ENCODE assay signal across 1 cellular context in the genomic region with DNA sequence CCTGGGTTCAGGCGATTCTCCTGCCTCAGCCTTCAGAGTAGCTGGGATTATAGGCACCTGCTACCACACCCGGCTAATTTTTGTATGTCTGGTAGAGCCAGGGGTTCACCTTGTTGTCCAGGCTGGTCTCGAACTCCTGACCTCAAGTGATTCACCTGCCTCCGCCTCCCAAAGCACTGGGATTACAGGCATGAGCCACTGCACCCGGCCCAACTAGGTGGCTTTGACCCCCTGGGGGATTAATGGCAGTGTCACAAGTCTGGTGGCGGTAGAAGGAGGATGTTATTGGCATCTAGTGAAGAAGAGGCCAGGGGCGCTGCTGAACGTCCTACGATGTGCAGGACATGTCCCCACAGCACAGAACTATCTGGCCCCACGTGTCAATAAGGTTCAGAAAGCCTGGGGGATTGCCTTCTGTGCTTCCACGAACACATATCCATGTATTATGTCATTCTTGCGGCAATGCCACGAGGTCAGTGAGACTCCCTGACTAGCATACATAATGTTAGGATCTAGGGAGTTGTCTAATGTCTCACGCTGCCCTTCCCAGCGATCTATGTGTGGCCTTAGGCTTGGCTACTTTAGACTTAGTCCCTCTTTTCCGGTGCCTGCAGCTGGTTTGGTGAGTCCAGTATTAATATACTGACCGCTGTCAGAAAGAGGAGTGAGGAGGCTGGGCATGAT.
TF ChIP-seq lines count a peak whose summit lies in the region.

No MANE protein-coding gene starts in this region.

TF ChIP-seq in HepG2, 621 proteins besides CTCF, POLR2A, EP300 and RAD21 (continued from another document and continues in another):
- TF ChIP-seq, protein P1, sequence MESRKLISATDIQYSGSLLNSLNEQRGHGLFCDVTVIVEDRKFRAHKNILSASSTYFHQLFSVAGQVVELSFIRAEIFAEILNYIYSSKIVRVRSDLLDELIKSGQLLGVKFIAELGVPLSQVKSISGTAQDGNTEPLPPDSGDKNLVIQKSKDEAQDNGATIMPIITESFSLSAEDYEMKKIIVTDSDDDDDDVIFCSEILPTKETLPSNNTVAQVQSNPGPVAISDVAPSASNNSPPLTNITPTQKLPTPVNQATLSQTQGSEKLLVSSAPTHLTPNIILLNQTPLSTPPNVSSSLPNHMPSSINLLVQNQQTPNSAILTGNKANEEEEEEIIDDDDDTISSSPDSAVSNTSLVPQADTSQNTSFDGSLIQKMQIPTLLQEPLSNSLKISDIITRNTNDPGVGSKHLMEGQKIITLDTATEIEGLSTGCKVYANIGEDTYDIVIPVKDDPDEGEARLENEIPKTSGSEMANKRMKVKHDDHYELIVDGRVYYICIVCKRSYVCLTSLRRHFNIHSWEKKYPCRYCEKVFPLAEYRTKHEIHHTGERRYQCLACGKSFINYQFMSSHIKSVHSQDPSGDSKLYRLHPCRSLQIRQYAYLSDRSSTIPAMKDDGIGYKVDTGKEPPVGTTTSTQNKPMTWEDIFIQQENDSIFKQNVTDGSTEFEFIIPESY (CRISPR knock-in tag; IDR thresholded peaks at IDR 0.05): peak; percentile 61; the same call in 1 of the 2 replicates
- TF ChIP-seq, protein P2, sequence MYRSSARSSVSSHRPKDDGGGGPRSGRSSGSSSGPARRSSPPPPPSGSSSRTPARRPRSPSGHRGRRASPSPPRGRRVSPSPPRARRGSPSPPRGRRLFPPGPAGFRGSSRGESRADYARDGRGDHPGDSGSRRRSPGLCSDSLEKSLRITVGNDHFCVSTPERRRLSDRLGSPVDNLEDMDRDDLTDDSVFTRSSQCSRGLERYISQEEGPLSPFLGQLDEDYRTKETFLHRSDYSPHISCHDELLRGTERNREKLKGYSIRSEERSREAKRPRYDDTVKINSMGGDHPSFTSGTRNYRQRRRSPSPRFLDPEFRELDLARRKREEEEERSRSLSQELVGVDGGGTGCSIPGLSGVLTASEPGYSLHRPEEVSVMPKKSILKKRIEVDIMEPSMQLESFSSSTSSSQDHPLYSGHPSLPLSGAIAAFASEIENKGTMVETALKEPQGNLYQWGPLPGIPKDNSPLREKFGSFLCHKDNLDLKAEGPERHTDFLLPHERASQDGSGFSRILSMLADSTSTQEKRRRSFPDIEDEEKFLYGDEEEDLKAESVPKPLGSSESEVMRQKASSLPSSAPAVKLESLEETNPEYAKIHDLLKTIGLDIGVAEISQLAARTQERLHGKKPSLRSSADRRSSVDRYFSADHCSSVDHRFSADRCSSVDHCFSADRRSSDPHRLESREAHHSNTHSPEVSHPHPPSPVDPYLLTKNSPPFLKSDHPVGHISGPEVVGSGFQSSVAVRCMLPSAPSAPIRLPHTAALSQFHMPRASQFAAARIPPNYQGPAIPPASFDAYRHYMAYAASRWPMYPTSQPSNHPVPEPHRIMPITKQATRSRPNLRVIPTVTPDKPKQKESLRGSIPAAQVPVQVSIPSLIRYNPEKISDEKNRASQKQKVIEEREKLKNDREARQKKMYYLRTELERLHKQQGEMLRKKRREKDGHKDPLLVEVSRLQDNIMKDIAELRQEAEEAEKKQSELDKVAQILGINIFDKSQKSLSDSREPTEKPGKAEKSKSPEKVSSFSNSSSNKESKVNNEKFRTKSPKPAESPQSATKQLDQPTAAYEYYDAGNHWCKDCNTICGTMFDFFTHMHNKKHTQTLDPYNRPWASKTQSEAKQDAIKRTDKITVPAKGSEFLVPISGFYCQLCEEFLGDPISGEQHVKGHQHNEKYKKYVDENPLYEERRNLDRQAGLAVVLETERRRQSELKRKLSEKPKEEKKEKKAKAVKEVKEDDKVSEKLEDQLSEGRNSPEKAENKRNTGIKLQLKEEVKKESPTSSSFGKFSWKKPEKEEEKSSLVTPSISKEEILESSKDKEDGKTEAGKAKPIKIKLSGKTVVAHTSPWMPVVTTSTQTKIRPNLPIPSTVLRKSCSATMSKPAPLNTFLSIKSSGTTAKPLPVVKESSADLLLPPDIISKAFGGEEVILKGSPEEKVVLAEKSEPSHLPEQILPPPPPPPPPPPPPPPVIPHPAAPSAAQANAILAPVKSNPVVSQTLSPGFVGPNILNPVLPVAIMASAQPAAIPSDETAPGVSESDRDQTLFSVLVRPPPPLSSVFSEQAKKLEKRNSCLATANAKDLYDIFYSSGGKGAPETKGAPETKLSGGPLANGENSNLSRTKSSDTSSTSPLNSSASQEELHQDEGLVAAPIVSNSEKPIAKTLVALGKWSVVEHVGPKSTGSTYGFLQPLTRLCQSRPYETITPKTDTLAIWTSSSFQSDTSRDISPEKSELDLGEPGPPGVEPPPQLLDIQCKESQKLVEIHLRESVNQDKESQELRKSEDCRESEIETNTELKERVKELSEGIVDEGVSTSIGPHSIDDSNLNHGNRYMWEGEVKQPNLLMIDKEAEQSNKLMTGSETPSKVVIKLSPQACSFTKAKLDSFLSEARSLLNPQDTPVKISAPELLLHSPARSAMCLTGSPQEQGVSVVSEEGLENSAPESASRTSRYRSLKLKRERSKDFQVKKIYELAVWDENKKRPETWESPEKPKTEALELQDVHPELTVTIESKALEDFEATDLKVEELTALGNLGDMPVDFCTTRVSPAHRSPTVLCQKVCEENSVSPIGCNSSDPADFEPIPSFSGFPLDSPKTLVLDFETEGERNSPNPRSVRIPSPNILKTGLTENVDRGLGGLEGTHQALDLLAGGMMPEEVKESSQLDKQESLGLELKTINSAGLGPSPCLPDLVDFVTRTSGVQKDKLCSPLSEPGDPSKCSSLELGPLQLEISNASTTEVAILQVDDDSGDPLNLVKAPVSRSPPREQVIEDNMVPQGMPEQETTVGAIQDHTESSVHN (CRISPR knock-in tag; IDR thresholded peaks at IDR 0.05): peak; percentile 65; the same call in 1 of the 2 replicates
- 0 out of 2 replicates have a peak, but pooled peaks have one; percentile 25 for TF ChIP-seq ZNF431 (CRISPR knock-in tag; IDR thresholded peaks at IDR 0.05; ENCODE audit: borderline replicate concordance, low read depth)
- peak; percentile 6 for TF ChIP-seq POLR2AphosphoS5 (IDR thresholded peaks at IDR 0.05; ENCODE audit: low read depth, low read length)
- TF ChIP-seq, protein P3, sequence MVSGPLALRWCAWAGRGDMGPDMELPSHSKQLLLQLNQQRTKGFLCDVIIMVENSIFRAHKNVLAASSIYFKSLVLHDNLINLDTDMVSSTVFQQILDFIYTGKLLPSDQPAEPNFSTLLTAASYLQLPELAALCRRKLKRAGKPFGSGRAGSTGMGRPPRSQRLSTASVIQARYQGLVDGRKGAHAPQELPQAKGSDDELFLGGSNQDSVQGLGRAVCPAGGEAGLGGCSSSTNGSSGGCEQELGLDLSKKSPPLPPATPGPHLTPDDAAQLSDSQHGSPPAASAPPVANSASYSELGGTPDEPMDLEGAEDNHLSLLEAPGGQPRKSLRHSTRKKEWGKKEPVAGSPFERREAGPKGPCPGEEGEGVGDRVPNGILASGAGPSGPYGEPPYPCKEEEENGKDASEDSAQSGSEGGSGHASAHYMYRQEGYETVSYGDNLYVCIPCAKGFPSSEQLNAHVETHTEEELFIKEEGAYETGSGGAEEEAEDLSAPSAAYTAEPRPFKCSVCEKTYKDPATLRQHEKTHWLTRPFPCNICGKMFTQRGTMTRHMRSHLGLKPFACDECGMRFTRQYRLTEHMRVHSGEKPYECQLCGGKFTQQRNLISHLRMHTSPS (CRISPR knock-in tag; IDR thresholded peaks at IDR 0.05; ENCODE audit: low read depth): no peak
- peak; percentile 51 for TF ChIP-seq POLR2G (IDR thresholded peaks at IDR 0.05; ENCODE audit: low read depth, low read length)
- no peak for TF ChIP-seq CBX2 (IDR thresholded peaks at IDR 0.05; ENCODE audit: low read depth, low read length)
- 0 out of 2 replicates have a peak, but pooled peaks have one; percentile 41 for TF ChIP-seq CBX2 (CRISPR knock-in tag; IDR thresholded peaks at IDR 0.05; ENCODE audit: low read depth)
- no peak for TF ChIP-seq PITX1 (CRISPR knock-in tag; IDR thresholded peaks at IDR 0.05)
- TF ChIP-seq ZNF709 (CRISPR knock-in tag; IDR thresholded peaks at IDR 0.05): 0 out of 2 replicates have a peak, but pooled peaks have one; percentile 32
- TF ChIP-seq, protein P4, sequence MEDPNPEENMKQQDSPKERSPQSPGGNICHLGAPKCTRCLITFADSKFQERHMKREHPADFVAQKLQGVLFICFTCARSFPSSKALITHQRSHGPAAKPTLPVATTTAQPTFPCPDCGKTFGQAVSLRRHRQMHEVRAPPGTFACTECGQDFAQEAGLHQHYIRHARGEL (CRISPR knock-in tag; IDR thresholded peaks at IDR 0.05): 0 out of 2 replicates have a peak, but pooled peaks have one; percentile 65
- TF ChIP-seq ZNF616 (CRISPR knock-in tag; IDR thresholded peaks at IDR 0.05; ENCODE audit: low read depth): peak; percentile 84; the same call in 1 of the 2 replicates
- no peak for TF ChIP-seq DNMT3B (CRISPR knock-in tag; conservative IDR thresholded peaks at IDR 0.05)
- peak; percentile 78; the same call in 1 of the 2 replicates for TF ChIP-seq ZFP36L1 (CRISPR knock-in tag; IDR thresholded peaks at IDR 0.05)
- TF ChIP-seq GZF1 (CRISPR knock-in tag; IDR thresholded peaks at IDR 0.05): peak; percentile 78; the same call in 1 of the 2 replicates
- 0 out of 2 replicates have a peak, but pooled peaks have one; percentile 26 for TF ChIP-seq NR1H2 (CRISPR knock-in tag; IDR thresholded peaks at IDR 0.05; ENCODE audit: borderline replicate concordance, low read depth)
- TF ChIP-seq, protein P5, sequence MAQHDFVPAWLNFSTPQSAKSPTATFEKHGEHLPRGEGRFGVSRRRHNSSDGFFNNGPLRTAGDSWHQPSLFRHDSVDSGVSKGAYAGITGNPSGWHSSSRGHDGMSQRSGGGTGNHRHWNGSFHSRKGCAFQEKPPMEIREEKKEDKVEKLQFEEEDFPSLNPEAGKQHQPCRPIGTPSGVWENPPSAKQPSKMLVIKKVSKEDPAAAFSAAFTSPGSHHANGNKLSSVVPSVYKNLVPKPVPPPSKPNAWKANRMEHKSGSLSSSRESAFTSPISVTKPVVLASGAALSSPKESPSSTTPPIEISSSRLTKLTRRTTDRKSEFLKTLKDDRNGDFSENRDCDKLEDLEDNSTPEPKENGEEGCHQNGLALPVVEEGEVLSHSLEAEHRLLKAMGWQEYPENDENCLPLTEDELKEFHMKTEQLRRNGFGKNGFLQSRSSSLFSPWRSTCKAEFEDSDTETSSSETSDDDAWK (CRISPR knock-in tag; IDR thresholded peaks at IDR 0.05): no peak
- TF ChIP-seq, protein P6, sequence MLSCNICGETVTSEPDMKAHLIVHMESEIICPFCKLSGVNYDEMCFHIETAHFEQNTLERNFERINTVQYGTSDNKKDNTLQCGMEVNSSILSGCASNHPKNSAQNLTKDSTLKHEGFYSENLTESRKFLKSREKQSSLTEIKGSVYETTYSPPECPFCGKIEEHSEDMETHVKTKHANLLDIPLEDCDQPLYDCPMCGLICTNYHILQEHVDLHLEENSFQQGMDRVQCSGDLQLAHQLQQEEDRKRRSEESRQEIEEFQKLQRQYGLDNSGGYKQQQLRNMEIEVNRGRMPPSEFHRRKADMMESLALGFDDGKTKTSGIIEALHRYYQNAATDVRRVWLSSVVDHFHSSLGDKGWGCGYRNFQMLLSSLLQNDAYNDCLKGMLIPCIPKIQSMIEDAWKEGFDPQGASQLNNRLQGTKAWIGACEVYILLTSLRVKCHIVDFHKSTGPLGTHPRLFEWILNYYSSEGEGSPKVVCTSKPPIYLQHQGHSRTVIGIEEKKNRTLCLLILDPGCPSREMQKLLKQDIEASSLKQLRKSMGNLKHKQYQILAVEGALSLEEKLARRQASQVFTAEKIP (CRISPR knock-in tag; IDR thresholded peaks at IDR 0.05; ENCODE audit: borderline replicate concordance): no peak
- 0 out of 2 replicates have a peak, but pooled peaks have one; percentile 24 for TF ChIP-seq ZNF251 (CRISPR knock-in tag; IDR thresholded peaks at IDR 0.05)
- no peak for TF ChIP-seq LCORL (IDR thresholded peaks at IDR 0.05)
- TF ChIP-seq LCORL (CRISPR knock-in tag; IDR thresholded peaks at IDR 0.05): peak; percentile 71; the same call in 1 of the 2 replicates
- 0 out of 2 replicates have a peak, but pooled peaks have one; percentile 53 for TF ChIP-seq ZNF343 (CRISPR knock-in tag; IDR thresholded peaks at IDR 0.05)
- TF ChIP-seq, protein P7, sequence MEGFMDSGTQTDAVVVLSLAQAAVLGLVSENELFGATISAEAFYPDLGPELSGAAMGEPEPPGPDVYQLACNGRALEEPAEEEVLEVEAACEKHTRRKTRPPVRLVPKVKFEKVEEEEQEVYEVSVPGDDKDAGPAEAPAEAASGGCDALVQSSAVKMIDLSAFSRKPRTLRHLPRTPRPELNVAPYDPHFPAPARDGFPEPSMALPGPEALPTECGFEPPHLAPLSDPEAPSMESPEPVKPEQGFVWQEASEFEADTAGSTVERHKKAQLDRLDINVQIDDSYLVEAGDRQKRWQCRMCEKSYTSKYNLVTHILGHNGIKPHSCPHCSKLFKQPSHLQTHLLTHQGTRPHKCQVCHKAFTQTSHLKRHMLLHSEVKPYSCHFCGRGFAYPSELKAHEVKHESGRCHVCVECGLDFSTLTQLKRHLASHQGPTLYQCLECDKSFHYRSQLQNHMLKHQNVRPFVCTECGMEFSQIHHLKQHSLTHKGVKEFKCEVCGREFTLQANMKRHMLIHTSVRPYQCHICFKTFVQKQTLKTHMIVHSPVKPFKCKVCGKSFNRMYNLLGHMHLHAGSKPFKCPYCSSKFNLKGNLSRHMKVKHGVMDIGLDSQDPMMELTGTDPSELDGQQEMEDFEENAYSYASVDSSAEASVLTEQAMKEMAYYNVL (CRISPR knock-in tag; IDR thresholded peaks at IDR 0.05; ENCODE audit: borderline replicate concordance): 0 out of 2 replicates have a peak, but pooled peaks have one; percentile 17
- TF ChIP-seq PRMT3 (CRISPR knock-in tag; IDR thresholded peaks at IDR 0.05; ENCODE audit: borderline replicate concordance, low read depth): 0 out of 2 replicates have a peak, but pooled peaks have one; percentile 25
- TF ChIP-seq, protein P8, sequence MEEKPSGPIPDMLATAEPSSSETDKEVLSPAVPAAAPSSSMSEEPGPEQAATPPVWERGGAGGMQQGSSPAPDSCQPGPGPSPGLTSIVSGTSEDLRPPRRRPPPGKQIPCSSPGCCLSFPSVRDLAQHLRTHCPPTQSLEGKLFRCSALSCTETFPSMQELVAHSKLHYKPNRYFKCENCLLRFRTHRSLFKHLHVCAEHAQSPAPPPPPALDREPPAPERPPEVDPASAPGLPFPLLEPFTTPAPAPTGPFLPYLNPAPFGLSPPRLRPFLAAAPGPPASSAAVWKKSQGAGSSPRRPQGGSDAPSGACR (CRISPR knock-in tag; IDR thresholded peaks at IDR 0.05): 0 out of 2 replicates have a peak, but pooled peaks have one; percentile 71
- peak; percentile 23; the same call in 1 of the 2 replicates for TF ChIP-seq ZC3H13 (CRISPR knock-in tag; IDR thresholded peaks at IDR 0.05)
- no peak for TF ChIP-seq NONO (IDR thresholded peaks at IDR 0.05)
- peak; percentile 39; the same call in 1 of the 2 replicates for TF ChIP-seq NONO (CRISPR knock-in tag; conservative IDR thresholded peaks at IDR 0.05)
- no peak for TF ChIP-seq YEATS4 (CRISPR knock-in tag; IDR thresholded peaks at IDR 0.05; ENCODE audit: borderline replicate concordance)
- 0 out of 2 replicates have a peak, but pooled peaks have one; percentile 20 for TF ChIP-seq ZFY (CRISPR knock-in tag; IDR thresholded peaks at IDR 0.05)
- peak; percentile 41; the same call in 1 of the 2 replicates for TF ChIP-seq ZNF292 (CRISPR knock-in tag; IDR thresholded peaks at IDR 0.05; ENCODE audit: borderline replicate concordance, low read depth)
- TF ChIP-seq ZNF552 (CRISPR knock-in tag; IDR thresholded peaks at IDR 0.05; ENCODE audit: borderline replicate concordance): no peak
- TF ChIP-seq FOXA3 (CRISPR knock-in tag; IDR thresholded peaks at IDR 0.05): no peak
- TF ChIP-seq ZNF224 (CRISPR knock-in tag; IDR thresholded peaks at IDR 0.05): 0 out of 2 replicates have a peak, but pooled peaks have one; percentile 44
- TF ChIP-seq FOXM1 (CRISPR knock-in tag; IDR thresholded peaks at IDR 0.05): no peak
- 0 out of 2 replicates have a peak, but pooled peaks have one; percentile 39 for TF ChIP-seq SMAD1 (CRISPR knock-in tag; IDR thresholded peaks at IDR 0.05; ENCODE audit: borderline replicate concordance, low read depth)
